ENCODE assay signal across 1 cellular context in the genomic region with DNA sequence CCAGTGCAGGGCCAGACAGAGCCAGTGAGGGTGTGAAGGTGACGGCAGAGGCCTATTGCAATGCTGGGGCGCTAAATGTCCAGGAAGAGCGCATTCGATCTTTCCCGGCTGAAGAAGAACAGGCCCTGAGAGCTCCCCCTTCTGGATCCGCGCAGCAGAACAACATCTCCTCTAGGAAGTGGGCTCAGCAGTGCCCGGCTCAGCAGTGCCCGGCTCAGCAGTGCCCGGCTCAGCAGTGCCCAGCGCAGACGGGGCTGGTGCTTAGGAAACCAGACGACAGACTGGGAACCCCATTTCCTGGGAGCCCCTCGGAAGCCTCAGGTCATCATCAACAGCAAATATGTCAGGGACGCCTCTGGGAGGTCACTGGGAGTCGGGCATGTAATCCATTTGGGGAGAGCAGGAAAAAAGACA.
TF ChIP-seq lines count a peak whose summit lies in the region.

No MANE protein-coding gene starts in this region.

TF ChIP-seq in K562, 482 proteins besides CTCF, POLR2A, EP300 and RAD21 (continued from another document):
- TF ChIP-seq, protein P1, sequence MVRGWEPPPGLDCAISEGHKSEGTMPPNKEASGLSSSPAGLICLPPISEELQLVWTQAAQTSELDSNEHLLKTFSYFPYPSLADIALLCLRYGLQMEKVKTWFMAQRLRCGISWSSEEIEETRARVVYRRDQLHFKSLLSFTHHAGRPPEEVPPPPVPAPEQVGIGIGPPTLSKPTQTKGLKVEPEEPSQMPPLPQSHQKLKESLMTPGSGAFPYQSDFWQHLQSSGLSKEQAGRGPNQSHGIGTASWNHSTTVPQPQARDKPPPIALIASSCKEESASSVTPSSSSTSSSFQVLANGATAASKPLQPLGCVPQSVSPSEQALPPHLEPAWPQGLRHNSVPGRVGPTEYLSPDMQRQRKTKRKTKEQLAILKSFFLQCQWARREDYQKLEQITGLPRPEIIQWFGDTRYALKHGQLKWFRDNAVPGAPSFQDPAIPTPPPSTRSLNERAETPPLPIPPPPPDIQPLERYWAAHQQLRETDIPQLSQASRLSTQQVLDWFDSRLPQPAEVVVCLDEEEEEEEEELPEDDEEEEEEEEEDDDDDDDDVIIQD (CRISPR knock-in tag; IDR thresholded peaks at IDR 0.05), result no peak
- TF ChIP-seq GABPB1 (CRISPR knock-in tag; IDR thresholded peaks at IDR 0.05), result 0 out of 2 replicates have a peak, but pooled peaks have one; percentile 56
- no peak for TF ChIP-seq CHD4 (IDR thresholded peaks at IDR 0.05; ENCODE audit: insufficient read depth, insufficient replicate concordance, low read depth, low read length, poor library complexity, severe bottlenecking)
- TF ChIP-seq SRSF9 (IDR thresholded peaks at IDR 0.05; ENCODE audit: borderline replicate concordance, low read depth, low read length), result no peak
- TF ChIP-seq ETV1 (tag; conservative IDR thresholded peaks at IDR 0.05; ENCODE audit: low read depth), result no peak
- TF ChIP-seq ZFX (CRISPR knock-in tag; IDR thresholded peaks at IDR 0.05), result peak; percentile 12; the same call in 1 of the 2 replicates
- no peak for TF ChIP-seq NBN (IDR thresholded peaks at IDR 0.05; ENCODE audit: low read depth)
- 0 out of 2 replicates have a peak, but pooled peaks have one; percentile 52 for TF ChIP-seq ARID2 (IDR thresholded peaks at IDR 0.05)
- no peak for TF ChIP-seq TEAD4 (IDR thresholded peaks at IDR 0.05; ENCODE audit: low read length)
- no peak for TF ChIP-seq TEAD4 (CRISPR knock-in tag; IDR thresholded peaks at IDR 0.05; ENCODE audit: borderline replicate concordance)
- TF ChIP-seq NEUROD1 (IDR thresholded peaks at IDR 0.05; ENCODE audit: borderline replicate concordance, low read depth, low read length, partially characterized antibody), result peak; percentile 30
- no peak for TF ChIP-seq RBM25 (IDR thresholded peaks at IDR 0.05; ENCODE audit: low read depth, low read length, severe bottlenecking)
- TF ChIP-seq, protein P2, sequence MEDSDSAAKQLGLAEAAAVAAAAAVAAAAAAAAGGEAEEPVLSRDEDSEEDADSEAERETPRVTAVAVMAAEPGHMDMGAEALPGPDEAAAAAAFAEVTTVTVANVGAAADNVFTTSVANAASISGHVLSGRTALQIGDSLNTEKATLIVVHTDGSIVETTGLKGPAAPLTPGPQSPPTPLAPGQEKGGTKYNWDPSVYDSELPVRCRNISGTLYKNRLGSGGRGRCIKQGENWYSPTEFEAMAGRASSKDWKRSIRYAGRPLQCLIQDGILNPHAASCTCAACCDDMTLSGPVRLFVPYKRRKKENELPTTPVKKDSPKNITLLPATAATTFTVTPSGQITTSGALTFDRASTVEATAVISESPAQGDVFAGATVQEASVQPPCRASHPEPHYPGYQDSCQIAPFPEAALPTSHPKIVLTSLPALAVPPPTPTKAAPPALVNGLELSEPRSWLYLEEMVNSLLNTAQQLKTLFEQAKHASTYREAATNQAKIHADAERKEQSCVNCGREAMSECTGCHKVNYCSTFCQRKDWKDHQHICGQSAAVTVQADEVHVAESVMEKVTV (CRISPR knock-in tag; IDR thresholded peaks at IDR 0.05), result peak; percentile 70
- TF ChIP-seq HMG20A (CRISPR knock-in tag; conservative IDR thresholded peaks at IDR 0.05), result no peak
- no peak for TF ChIP-seq ILK (tag; IDR thresholded peaks at IDR 0.05; ENCODE audit: borderline replicate concordance, low read depth)
- TF ChIP-seq SAFB2 (IDR thresholded peaks at IDR 0.05; ENCODE audit: borderline replicate concordance, low read depth, low read length, severe bottlenecking), result no peak
- TF ChIP-seq MXI1 (IDR thresholded peaks at IDR 0.05; ENCODE audit: low read depth, low read length), result 0 out of 2 replicates have a peak, but pooled peaks have one; percentile 32
- TF ChIP-seq STAG1 (CRISPR knock-in tag; IDR thresholded peaks at IDR 0.05; ENCODE audit: borderline replicate concordance), result peak; percentile 35; the same call in 1 of the 2 replicates
- TF ChIP-seq KLF10 (CRISPR knock-in tag; IDR thresholded peaks at IDR 0.05), result no peak
- TF ChIP-seq ETS2 (tag; IDR thresholded peaks at IDR 0.05; ENCODE audit: borderline replicate concordance, poor library complexity, severe bottlenecking), result no peak
- peak; percentile 84 for TF ChIP-seq EHMT2 (IDR thresholded peaks at IDR 0.05)
- TF ChIP-seq CBX1 (IDR thresholded peaks at IDR 0.05; ENCODE audit: low read depth), result peak; percentile 31; the same call in 1 of the 2 replicates
- 0 out of 2 replicates have a peak, but pooled peaks have one; percentile 12 for TF ChIP-seq TCF3 (CRISPR knock-in tag; IDR thresholded peaks at IDR 0.05)
- TF ChIP-seq, protein P3, sequence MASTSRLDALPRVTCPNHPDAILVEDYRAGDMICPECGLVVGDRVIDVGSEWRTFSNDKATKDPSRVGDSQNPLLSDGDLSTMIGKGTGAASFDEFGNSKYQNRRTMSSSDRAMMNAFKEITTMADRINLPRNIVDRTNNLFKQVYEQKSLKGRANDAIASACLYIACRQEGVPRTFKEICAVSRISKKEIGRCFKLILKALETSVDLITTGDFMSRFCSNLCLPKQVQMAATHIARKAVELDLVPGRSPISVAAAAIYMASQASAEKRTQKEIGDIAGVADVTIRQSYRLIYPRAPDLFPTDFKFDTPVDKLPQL (IDR thresholded peaks at IDR 0.05; ENCODE audit: extremely low read depth, insufficient read length), result no peak
- TF ChIP-seq RBBP5 (IDR thresholded peaks at IDR 0.05; ENCODE audit: borderline replicate concordance, insufficient read depth, low read length, poor library complexity, severe bottlenecking), result no peak
- peak; percentile 80 for TF ChIP-seq ELF1 (tag; IDR thresholded peaks at IDR 0.05)
- peak; percentile 28; the same call in 1 of the 2 replicates for TF ChIP-seq MTA3 (IDR thresholded peaks at IDR 0.05; ENCODE audit: borderline replicate concordance)
- TF ChIP-seq, protein P4, sequence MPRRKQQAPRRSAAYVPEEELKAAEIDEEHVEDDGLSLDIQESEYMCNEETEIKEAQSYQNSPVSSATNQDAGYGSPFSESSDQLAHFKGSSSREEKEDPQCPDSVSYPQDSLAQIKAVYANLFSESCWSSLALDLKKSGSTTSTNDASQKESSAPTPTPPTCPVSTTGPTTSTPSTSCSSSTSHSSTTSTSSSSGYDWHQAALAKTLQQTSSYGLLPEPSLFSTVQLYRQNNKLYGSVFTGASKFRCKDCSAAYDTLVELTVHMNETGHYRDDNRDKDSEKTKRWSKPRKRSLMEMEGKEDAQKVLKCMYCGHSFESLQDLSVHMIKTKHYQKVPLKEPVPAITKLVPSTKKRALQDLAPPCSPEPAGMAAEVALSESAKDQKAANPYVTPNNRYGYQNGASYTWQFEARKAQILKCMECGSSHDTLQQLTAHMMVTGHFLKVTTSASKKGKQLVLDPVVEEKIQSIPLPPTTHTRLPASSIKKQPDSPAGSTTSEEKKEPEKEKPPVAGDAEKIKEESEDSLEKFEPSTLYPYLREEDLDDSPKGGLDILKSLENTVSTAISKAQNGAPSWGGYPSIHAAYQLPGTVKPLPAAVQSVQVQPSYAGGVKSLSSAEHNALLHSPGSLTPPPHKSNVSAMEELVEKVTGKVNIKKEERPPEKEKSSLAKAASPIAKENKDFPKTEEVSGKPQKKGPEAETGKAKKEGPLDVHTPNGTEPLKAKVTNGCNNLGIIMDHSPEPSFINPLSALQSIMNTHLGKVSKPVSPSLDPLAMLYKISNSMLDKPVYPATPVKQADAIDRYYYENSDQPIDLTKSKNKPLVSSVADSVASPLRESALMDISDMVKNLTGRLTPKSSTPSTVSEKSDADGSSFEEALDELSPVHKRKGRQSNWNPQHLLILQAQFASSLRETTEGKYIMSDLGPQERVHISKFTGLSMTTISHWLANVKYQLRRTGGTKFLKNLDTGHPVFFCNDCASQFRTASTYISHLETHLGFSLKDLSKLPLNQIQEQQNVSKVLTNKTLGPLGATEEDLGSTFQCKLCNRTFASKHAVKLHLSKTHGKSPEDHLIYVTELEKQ (CRISPR knock-in tag; IDR thresholded peaks at IDR 0.05), result no peak
- no peak for TF ChIP-seq FOS (IDR thresholded peaks at IDR 0.05; ENCODE audit: extremely low read depth, insufficient read length)
- TF ChIP-seq HNRNPH1 (optimal IDR thresholded peaks at IDR 0.05; ENCODE audit: low read depth, low read length), result no peak
- TF ChIP-seq CXXC5 (CRISPR knock-in tag; IDR thresholded peaks at IDR 0.05), result peak; percentile 34; the same call in 1 of the 2 replicates
- TF ChIP-seq, protein P5, sequence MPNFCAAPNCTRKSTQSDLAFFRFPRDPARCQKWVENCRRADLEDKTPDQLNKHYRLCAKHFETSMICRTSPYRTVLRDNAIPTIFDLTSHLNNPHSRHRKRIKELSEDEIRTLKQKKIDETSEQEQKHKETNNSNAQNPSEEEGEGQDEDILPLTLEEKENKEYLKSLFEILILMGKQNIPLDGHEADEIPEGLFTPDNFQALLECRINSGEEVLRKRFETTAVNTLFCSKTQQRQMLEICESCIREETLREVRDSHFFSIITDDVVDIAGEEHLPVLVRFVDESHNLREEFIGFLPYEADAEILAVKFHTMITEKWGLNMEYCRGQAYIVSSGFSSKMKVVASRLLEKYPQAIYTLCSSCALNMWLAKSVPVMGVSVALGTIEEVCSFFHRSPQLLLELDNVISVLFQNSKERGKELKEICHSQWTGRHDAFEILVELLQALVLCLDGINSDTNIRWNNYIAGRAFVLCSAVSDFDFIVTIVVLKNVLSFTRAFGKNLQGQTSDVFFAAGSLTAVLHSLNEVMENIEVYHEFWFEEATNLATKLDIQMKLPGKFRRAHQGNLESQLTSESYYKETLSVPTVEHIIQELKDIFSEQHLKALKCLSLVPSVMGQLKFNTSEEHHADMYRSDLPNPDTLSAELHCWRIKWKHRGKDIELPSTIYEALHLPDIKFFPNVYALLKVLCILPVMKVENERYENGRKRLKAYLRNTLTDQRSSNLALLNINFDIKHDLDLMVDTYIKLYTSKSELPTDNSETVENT (CRISPR knock-in tag; IDR thresholded peaks at IDR 0.05), result peak; percentile 23; the same call in 1 of the 2 replicates
- TF ChIP-seq PHF21A (IDR thresholded peaks at IDR 0.05; ENCODE audit: borderline replicate concordance, low read depth), result 0 out of 2 replicates have a peak, but pooled peaks have one; percentile 16
- TF ChIP-seq MECOM (CRISPR knock-in tag; IDR thresholded peaks at IDR 0.05), result 0 out of 2 replicates have a peak, but pooled peaks have one; percentile 15
- TF ChIP-seq BHLHE40 (IDR thresholded peaks at IDR 0.05; ENCODE audit: low read length), result 0 out of 2 replicates have a peak, but pooled peaks have one; percentile 39
